ENCODE assay signal across 1 cellular context in genomic region chr11:83292709-83293435, GRCh38.
TF ChIP-seq lines count a peak whose summit lies in the region.

No MANE protein-coding gene starts in this region.

TF ChIP-seq in K562, 482 proteins besides CTCF, POLR2A, EP300 and RAD21 (continued from another document):
- TF ChIP-seq MLLT1 (IDR thresholded peaks at IDR 0.05) (no peak), ATF3 (IDR thresholded peaks at IDR 0.05) (no peak), ATF3 (CRISPR knock-in tag; conservative IDR thresholded peaks at IDR 0.05) (no peak)
